Comparison of ENCODE assay signal across 1 cellular context in the genomic region with DNA sequence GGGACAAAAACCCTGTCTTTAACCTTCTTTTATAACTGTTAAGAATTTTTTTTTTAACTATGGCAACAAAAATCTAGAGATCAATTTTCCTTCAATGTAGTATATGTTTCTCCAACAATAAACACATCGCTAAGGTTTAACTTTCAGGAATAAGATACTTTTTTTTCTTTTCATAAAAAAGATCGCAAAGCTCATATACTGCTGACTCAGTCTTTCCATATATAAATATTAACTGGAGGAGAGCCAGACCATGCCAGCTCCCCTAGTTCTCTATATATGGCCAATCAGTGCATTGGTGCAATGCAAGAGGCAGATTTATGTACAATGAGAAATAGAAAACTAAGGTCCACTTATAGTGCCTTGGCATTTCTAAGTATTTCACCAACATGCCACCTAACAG.
A peak's percentile ranks its signal among the peaks of the same experiment; 100 is the strongest.
TF ChIP-seq lines count a peak whose summit lies in the region.

No MANE protein-coding gene starts in this region.

TF ChIP-seq in K562, 482 proteins besides CTCF, POLR2A, EP300 and RAD21:
- TF ChIP-seq, protein P1, sequence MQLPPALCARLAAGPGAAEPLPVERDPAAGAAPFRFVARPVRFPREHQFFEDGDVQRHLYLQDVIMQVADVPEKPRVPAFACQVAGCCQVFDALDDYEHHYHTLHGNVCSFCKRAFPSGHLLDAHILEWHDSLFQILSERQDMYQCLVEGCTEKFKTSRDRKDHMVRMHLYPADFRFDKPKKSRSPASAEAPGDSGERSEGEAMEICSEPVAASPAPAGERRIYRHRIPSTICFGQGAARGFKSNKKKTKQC (CRISPR knock-in tag; IDR thresholded peaks at IDR 0.05), result no peak
- TF ChIP-seq TAF1 (IDR thresholded peaks at IDR 0.05; ENCODE audit: control insufficient read depth, extremely low read depth, insufficient read depth, low read length, severe bottlenecking) (no peak), ZSCAN29 (IDR thresholded peaks at IDR 0.05) (no peak), ZNF175 (CRISPR knock-in tag; IDR thresholded peaks at IDR 0.05; ENCODE audit: low read depth) (no peak), TAF15 (IDR thresholded peaks at IDR 0.05; ENCODE audit: low read depth, low read length) (no peak), MAFF (IDR thresholded peaks at IDR 0.05; ENCODE audit: low read length) (peak; percentile 33; the same call in 1 of the 2 replicates), ZNF316 (IDR thresholded peaks at IDR 0.05) (peak; percentile 46)
- TF ChIP-seq, protein P2, sequence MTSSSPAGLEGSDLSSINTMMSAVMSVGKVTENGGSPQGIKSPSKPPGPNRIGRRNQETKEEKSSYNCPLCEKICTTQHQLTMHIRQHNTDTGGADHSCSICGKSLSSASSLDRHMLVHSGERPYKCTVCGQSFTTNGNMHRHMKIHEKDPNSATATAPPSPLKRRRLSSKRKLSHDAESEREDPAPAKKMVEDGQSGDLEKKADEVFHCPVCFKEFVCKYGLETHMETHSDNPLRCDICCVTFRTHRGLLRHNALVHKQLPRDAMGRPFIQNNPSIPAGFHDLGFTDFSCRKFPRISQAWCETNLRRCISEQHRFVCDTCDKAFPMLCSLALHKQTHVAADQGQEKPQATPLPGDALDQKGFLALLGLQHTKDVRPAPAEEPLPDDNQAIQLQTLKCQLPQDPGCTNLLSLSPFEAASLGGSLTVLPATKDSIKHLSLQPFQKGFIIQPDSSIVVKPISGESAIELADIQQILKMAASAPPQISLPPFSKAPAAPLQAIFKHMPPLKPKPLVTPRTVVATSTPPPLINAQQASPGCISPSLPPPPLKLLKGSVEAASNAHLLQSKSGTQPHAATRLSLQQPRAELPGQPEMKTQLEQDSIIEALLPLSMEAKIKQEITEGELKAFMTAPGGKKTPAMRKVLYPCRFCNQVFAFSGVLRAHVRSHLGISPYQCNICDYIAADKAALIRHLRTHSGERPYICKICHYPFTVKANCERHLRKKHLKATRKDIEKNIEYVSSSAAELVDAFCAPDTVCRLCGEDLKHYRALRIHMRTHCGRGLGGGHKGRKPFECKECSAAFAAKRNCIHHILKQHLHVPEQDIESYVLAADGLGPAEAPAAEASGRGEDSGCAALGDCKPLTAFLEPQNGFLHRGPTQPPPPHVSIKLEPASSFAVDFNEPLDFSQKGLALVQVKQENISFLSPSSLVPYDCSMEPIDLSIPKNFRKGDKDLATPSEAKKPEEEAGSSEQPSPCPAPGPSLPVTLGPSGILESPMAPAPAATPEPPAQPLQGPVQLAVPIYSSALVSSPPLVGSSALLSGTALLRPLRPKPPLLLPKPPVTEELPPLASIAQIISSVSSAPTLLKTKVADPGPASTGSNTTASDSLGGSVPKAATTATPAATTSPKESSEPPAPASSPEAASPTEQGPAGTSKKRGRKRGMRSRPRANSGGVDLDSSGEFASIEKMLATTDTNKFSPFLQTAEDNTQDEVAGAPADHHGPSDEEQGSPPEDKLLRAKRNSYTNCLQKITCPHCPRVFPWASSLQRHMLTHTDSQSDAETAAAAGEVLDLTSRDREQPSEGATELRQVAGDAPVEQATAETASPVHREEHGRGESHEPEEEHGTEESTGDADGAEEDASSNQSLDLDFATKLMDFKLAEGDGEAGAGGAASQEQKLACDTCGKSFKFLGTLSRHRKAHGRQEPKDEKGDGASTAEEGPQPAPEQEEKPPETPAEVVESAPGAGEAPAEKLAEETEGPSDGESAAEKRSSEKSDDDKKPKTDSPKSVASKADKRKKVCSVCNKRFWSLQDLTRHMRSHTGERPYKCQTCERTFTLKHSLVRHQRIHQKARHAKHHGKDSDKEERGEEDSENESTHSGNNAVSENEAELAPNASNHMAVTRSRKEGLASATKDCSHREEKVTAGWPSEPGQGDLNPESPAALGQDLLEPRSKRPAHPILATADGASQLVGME (CRISPR knock-in tag; IDR thresholded peaks at IDR 0.05), result no peak
- TF ChIP-seq, protein P3, sequence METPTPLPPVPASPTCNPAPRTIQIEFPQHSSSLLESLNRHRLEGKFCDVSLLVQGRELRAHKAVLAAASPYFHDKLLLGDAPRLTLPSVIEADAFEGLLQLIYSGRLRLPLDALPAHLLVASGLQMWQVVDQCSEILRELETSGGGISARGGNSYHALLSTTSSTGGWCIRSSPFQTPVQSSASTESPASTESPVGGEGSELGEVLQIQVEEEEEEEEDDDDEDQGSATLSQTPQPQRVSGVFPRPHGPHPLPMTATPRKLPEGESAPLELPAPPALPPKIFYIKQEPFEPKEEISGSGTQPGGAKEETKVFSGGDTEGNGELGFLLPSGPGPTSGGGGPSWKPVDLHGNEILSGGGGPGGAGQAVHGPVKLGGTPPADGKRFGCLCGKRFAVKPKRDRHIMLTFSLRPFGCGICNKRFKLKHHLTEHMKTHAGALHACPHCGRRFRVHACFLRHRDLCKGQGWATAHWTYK (CRISPR knock-in tag; IDR thresholded peaks at IDR 0.05), result no peak
